8 cellular contexts compared by ENCODE assay signal in the genomic region with DNA sequence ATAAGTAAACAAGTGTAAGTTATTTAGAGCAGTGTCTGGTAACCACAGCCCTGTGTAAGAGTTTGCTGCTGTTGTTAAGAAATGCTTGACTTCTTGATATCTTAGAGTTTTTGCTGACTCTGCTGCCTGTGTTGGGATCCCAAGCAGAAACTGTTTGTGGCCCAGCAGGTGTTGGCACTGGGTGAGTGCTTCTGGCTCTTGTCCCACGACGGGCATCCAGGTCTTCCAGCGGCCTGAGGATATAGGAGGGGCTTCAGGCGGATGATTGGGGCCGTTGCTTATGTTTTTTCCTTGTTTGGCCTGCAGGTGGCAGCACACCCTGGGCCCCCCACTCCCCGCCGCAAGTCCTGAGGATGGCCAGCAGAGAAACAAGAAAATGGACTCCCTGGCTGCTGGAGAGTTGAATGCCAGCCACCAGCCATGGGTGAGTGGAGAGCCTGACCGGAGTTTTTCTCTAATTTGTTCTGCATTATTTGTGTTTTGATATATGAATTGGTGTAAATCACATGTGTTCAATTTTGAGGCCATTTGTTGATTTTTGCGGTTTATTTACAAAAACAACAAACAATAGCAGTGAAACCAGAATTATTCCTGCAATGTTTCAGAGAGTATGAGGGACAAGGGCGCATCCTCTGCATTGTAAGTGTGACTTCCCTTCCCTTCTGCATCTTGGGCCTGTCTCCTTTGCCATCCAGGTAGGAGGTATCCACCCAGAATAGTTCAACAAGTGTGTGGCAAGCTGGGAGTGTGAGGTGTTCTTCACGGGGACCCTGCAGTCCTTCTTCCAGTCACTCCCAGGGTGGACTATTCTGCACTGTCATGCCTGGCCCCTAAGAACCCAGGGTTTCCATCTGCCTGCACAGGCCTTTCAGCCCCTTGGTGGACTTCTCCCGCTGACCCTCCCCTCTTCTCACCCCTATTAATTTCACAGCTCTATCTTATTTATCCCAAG. TPM values are rescaled to one million over a fixed set of nuclear protein-coding genes. Genes with fewer than 3 reads are reported as not detected.
A peak's percentile ranks its signal among the peaks of the same experiment; 100 is the strongest.
DNase-seq lines count a peak whose midpoint lies in the region; ATAC-seq, FAIRE-seq and TF ChIP-seq lines count a peak whose summit lies in the region.

No MANE protein-coding gene starts in this region.

- H3K9me3 Mint-ChIP-seq in CD14-positive monocyte: peaks cover 0 to 1% (median 0%) of the 10 kb centered on the region in 7 donors

- H3K4me1 Mint-ChIP-seq in CD14-positive monocyte: peaks cover 93% of the 10 kb centered on the region

- no peaks in the 10 kb centered on the region for H3K79me2 ChIP-seq in keratinocyte (ENCODE audit: control insufficient read depth, insufficient read depth, low read length)

- no peaks in the 10 kb centered on the region for H3K9me3 ChIP-seq in keratinocyte (ENCODE audit: control insufficient read depth, low read depth, low read length)

- TF ChIP-seq POLR2A in H54 (IDR thresholded peaks at IDR 0.05; ENCODE audit: low read depth, low read length): no peak

- H3K4me3 Mint-ChIP-seq in CD14-positive monocyte: peak overlapping the region in 1 of 2 donors; percentile 67

- H3K4me1 ChIP-seq in keratinocyte (ENCODE audit: control insufficient read depth, extremely low read depth, insufficient read depth, low read length): peaks cover 65% of the 10 kb centered on the region

- H3K27me3 ChIP-seq in keratinocyte (ENCODE audit: control insufficient read depth, extremely low read depth, insufficient read depth, low read length): no peaks in the 10 kb centered on the region

- H3K9ac ChIP-seq in keratinocyte (ENCODE audit: control insufficient read depth, extremely low read depth, insufficient read depth, low read length): peak overlapping the region; percentile 24

- H3K4me2 ChIP-seq in keratinocyte (ENCODE audit: control insufficient read depth, extremely low read depth, insufficient read depth, low read depth, low read length): peak overlapping the region; percentile 27

- H4K20me1 ChIP-seq in keratinocyte (ENCODE audit: control insufficient read depth, extremely low read depth, insufficient read depth, low read length): no peaks in the 10 kb centered on the region

- peak; percentile 45 for FAIRE-seq in H54 (lab: Jason Lieb, UNC)
- no peak for FAIRE-seq in keratinocyte (lab: Jason Lieb, UNC)

- ATAC-seq in GM18870 (IDR thresholded peaks at IDR 0.05; ENCODE audit: unreplicated experiment): no peak

- H3K27ac ChIP-seq in VCaP: peak overlapping the region; percentile 48
- H3K27ac ChIP-seq in caudate nucleus (ENCODE audit: low read depth, low read length): peak overlapping the region; percentile 72
- H3K27ac ChIP-seq in keratinocyte (ENCODE audit: control insufficient read depth, insufficient read depth, low read length): no peak overlapping the region

- intact Hi-C loops in CD14-positive monocyte (cut with micrococcal nuclease): loop anchor here (5.0 kb wide), 1 partner anchor 68 kb away; no protein-coding TSS in a partner anchor

- H2AFZ ChIP-seq in keratinocyte (ENCODE audit: control insufficient read depth, low read length): peak overlapping the region; percentile 21

- no peak overlapping the region for H3K4me3 ChIP-seq in keratinocyte (ENCODE audit: control insufficient read depth in 2 of 3, extremely low read depth in 1 of 3, insufficient read depth in 2 of 3, low read depth in 1 of 3, low read length in 3 of 3)

- H3K36me3 Mint-ChIP-seq in CD14-positive monocyte: peaks cover 58 to 66% of the 10 kb centered on the region in 2 donors

- peak; percentile 74 for DNase-seq in CD14-positive monocyte (ENCODE audit: low spot score)
- peak; percentile 74 for DNase-seq in H54 (ENCODE audit: insufficient read length, low spot score)
- peak; percentile 75 for DNase-seq in NCI-H2227 (lab: John Stamatoyannopoulos, UW; ENCODE audit: unreplicated experiment)
- DNase-seq in caudate nucleus (lab: John Stamatoyannopoulos, UW): peak in 53 of 61 donors; percentile 22 to 78 (median 54)
- no peak for DNase-seq in keratinocyte (ENCODE audit: low read depth, low spot score)
- peak; percentile 39 to 42 for DNase-seq in stimulated activated CD4-positive, alpha-beta T cell treated with anti-CD3 and anti-CD28 coated beads, Interleukin-15, amount 100 ng/mL, for 1 hour (ENCODE audit: low read depth in 1 of 2, low spot score in 1 of 2)

- peaks cover 0 to 2% (median 1%) of the 10 kb centered on the region in 3 donors for H3K27me3 Mint-ChIP-seq in CD14-positive monocyte (ENCODE audit: low read depth in 3 of 3)

- no peaks in the 10 kb centered on the region for H3K36me3 ChIP-seq in keratinocyte (ENCODE audit: control insufficient read depth in 2 of 2, extremely low read depth in 1 of 2, insufficient read depth in 2 of 2, low read length in 2 of 2)

- peak; percentile 92 for TF ChIP-seq CTCF in CD14-positive monocyte (IDR thresholded peaks at IDR 0.05)
- peak; percentile 93 for TF ChIP-seq CTCF in VCaP (conservative IDR thresholded peaks at IDR 0.05)
- TF ChIP-seq CTCF in keratinocyte (optimal IDR thresholded peaks at IDR 0.05 in 1 of 3, IDR thresholded peaks at IDR 0.05 in 1 of 3, conservative IDR thresholded peaks at IDR 0.05 in 1 of 3; ENCODE audit: extremely low read depth in 1 of 3, insufficient read depth in 2 of 3, low read length in 3 of 3): peak; percentile 76 to 85 (median 78)

- H3K27ac Mint-ChIP-seq in CD14-positive monocyte: peak overlapping the region; percentile 80 to 92 (median 88)

- dilution Hi-C loops in keratinocyte (cut with MboI; ENCODE audit: extremely low pct_ligation_motif_present, low sequenced_read_pairs): no loop called here

- H3K9me1 ChIP-seq in keratinocyte (ENCODE audit: control insufficient read depth, extremely low read depth, insufficient read depth, low read length): no peaks in the 10 kb centered on the region

RNA-seq across cellular contexts. Expression of gene SLC22A5, which starts 50.3 kb away (rescaled TPM):
- polyA plus RNA-seq in CD14-positive monocyte: 1 to 10 TPM; 2.4 to 3.5 TPM
- polyA plus RNA-seq in keratinocyte: 14.8 to 23.0 TPM (median 21.5 TPM) in 3 replicates
- polyA plus RNA-seq in keratinocyte (2011; ENCODE audit: low read depth): 2.4 TPM
- 9.5 and 17.4 TPM in 2 replicates for polyA plus RNA-seq in keratinocyte (2011; cell fraction: cytosol; rRNA removed)
- polyA plus RNA-seq in keratinocyte (2011; cell fraction: nucleus; rRNA removed): 56.3 and 66.2 TPM in 2 replicates
- 7.7 and 9.6 TPM in 2 replicates for polyA plus RNA-seq in keratinocyte (2012; ENCODE audit: low replicate concordance)
- 43.5 to 54.4 TPM (median 46.9 TPM) in 3 replicates for polyA minus RNA-seq in keratinocyte
- 18.8 TPM for polyA minus RNA-seq in keratinocyte (2011; cell fraction: cytosol; rRNA and poly(A)+ RNA removed)
- polyA minus RNA-seq in keratinocyte (2011; cell fraction: nucleus; rRNA and poly(A)+ RNA removed): 29.9 and 37.5 TPM in 2 replicates
